ENCODE assay signal across 19 cellular contexts in the genomic region with DNA sequence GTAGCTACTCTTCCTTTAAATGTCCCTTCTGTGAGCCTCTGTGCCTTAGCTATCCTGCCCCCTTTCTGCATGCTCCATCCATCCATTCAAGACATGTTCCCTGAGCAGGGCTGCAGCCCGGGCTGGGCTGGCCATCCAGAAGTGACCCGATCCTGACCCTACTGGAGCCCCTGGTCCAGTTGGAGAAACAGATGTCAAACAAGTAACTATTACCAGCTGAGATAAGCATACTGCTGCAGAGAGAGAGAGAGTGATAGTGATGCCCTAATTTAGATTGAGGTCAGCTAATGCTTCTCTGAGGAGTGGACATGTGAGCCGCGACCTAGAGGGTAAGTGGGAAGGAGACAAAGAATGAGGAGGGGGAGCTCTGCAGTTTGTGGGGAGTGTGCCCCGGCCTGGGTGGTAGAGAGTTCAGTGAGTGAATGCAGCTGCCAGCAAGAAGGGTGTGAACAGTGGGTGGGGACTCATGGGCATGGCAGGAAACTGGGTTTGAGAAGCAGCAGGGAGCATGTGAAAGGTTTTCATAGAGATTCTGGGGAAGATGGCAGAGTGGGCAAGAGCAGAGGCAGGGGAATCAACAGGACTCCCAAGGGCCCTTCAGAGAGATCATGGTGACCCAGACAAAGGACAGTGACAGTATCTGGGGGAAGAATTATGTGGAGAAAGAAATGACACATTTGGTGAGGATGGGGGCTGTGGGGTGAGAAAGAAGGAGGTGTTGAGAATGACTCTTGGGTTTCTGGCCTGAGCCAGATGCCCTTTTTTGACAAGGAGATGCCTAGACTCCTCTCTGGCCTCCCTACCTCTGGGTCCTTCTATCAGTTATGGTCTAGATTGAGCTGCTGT.
"Had no signal": no experiment of that assay in that cellular context is flagged by ENCODE, and none has a peak within 500 bp of the region (broad histone marks: within the 10 kb centered on the region; RNA-seq: fewer than 3 reads in every experiment).

No MANE protein-coding gene starts in this region.

- H3K9me3 Mint-ChIP-seq: activated CD4-positive, alpha-beta memory T cell treated with anti-CD3 and anti-CD28 coated beads, Interleukin-2, amount 10 ng/mL, durations not matched to agents 7 days and 5 days; activated naive CD8-positive, alpha-beta T cell treated with anti-CD3 and anti-CD28 coated beads for 36 hours; dendritic cell treated with granulocyte-macrophage colony-stimulating factor and Interleukin-4, amounts not matched to agents 40 ng/mL and 50 ng/mL, for 4 days; T-cell had no signal

- H3K27me3 Mint-ChIP-seq: activated CD4-positive, alpha-beta memory T cell treated with anti-CD3 and anti-CD28 coated beads, Interleukin-2, amount 10 ng/mL, durations not matched to agents 7 days and 5 days; activated naive CD8-positive, alpha-beta T cell treated with anti-CD3 and anti-CD28 coated beads for 36 hours; dendritic cell treated with granulocyte-macrophage colony-stimulating factor and Interleukin-4, amounts not matched to agents 40 ng/mL and 50 ng/mL, for 4 days; T-cell had no signal

- H3K9me3 ChIP-seq: neutrophil, suprapubic skin, upper lobe of left lung had no signal

- DNase-seq: activated CD4-positive, alpha-beta memory T cell treated with anti-CD3 and anti-CD28 coated beads, Interleukin-2, amount 10 ng/mL, durations not matched to agents 7 days and 5 days; activated CD4-positive, CD25-positive, alpha-beta regulatory T cell treated with anti-CD3 and anti-CD28 coated beads, Interleukin-2, amount 50 U/mL, for 72 hours; activated gamma-delta T cell; activated naive CD8-positive, alpha-beta T cell treated with anti-CD3 and anti-CD28 coated beads for 36 hours; activated T-cell treated with anti-CD3 and anti-CD28 coated beads, Interleukin-2, amount 50 U/mL, for 48 hours; brain microvascular endothelial cell; cerebellar nuclear complex; effector memory CD4-positive, alpha-beta T cell; foreskin fibroblast; glutamatergic neuron; mesendoderm; stimulated activated CD4-positive, alpha-beta T cell treated with anti-CD3 and anti-CD28 coated beads, Interleukin-15, amount 100 ng/mL, for 24 hours; stimulated activated CD4-positive, alpha-beta T cell treated with anti-CD3 and anti-CD28 coated beads, Interleukin-4, amount 100 ng/mL, for 1 hour; stimulated activated naive CD4-positive, alpha-beta T cell treated with Interleukin-2 at 50 U/mL for 16 hours; T-cell; upper lobe of left lung had no signal

- H3K4me3 ChIP-seq: suprapubic skin, upper lobe of left lung had no signal

- H3K27me3 ChIP-seq: brain microvascular endothelial cell, neutrophil, suprapubic skin, upper lobe of left lung had no signal

- H3K4me3 Mint-ChIP-seq: activated CD4-positive, alpha-beta memory T cell treated with anti-CD3 and anti-CD28 coated beads, Interleukin-2, amount 10 ng/mL, durations not matched to agents 7 days and 5 days; activated naive CD8-positive, alpha-beta T cell treated with anti-CD3 and anti-CD28 coated beads for 36 hours; dendritic cell treated with granulocyte-macrophage colony-stimulating factor and Interleukin-4, amounts not matched to agents 40 ng/mL and 50 ng/mL, for 4 days; T-cell had no signal

- ATAC-seq: T-cell had no signal

- H3K36me3 ChIP-seq: brain microvascular endothelial cell, neutrophil, suprapubic skin, upper lobe of left lung had no signal

- H3K27ac Mint-ChIP-seq: activated CD4-positive, alpha-beta memory T cell treated with anti-CD3 and anti-CD28 coated beads, Interleukin-2, amount 10 ng/mL, durations not matched to agents 7 days and 5 days; activated naive CD8-positive, alpha-beta T cell treated with anti-CD3 and anti-CD28 coated beads for 36 hours; dendritic cell treated with granulocyte-macrophage colony-stimulating factor and Interleukin-4, amounts not matched to agents 40 ng/mL and 50 ng/mL, for 4 days; T-cell had no signal

- H3K27ac ChIP-seq: brain microvascular endothelial cell, neutrophil, suprapubic skin had no signal
